In the genomic region with DNA sequence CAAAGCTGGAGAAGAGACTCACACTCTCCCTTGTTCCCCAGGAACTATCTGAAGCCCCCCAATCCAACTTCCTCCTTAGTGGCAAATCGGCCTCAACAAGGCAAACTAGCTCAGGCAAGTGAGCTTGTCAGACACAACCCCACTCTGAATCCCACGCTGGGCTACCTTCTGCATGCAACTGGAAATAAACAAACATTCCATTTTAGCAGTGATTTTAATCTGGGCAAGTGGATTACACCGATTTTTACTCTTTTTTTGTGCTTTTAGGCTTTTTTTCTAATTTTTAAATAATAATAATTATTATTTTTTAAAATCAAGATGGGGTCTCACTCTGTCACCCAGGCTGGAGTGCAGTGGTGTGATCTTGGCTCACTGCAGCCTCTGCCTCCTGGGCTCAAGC, we compare ENCODE assay signal across 20 cellular contexts. TPM values are rescaled to one million over a fixed set of nuclear protein-coding genes. Genes with fewer than 3 reads are reported as not detected.
DNase-seq lines count a peak whose midpoint lies in the region; ATAC-seq and TF ChIP-seq lines count a peak whose summit lies in the region.
"Had no signal": no experiment of that assay in that cellular context is flagged by ENCODE, and none has a peak within 500 bp of the region (broad histone marks: within the 10 kb centered on the region; RNA-seq: fewer than 3 reads in every experiment).

No MANE protein-coding gene starts in this region.

- ATAC-seq in RWPE2 (ENCODE audit: low read depth): no peak
- ATAC-seq in WTC11: no peak
- no peak for ATAC-seq in left lobe of liver
- no peak for ATAC-seq in GM18502 (IDR thresholded peaks at IDR 0.05; ENCODE audit: poor library complexity, unreplicated experiment)
- ATAC-seq: CD8-positive, alpha-beta T cell had no signal

- POLR2A ChIA-PET in WTC11 (lab: Charles Lee): no interaction called here

- H3K4me1 Mint-ChIP-seq in WTC11: peaks cover 4% of the 10 kb centered on the region; the same call in 1 of the 2 replicates
- H3K4me1 Mint-ChIP-seq: B cell; CD4-positive, CD25-positive, alpha-beta regulatory T cell had no signal

- H3K4me3 Mint-ChIP-seq in WTC11: no peak overlapping the region
- H3K4me3 Mint-ChIP-seq: B cell; CD4-positive, CD25-positive, alpha-beta regulatory T cell; CD8-positive, alpha-beta T cell had no signal

- no peak overlapping the region for H3K27ac Mint-ChIP-seq in WTC11
- H3K27ac Mint-ChIP-seq: B cell; CD4-positive, CD25-positive, alpha-beta regulatory T cell; CD8-positive, alpha-beta T cell had no signal

- H3K27me3 ChIP-seq in RWPE2 (ENCODE audit: insufficient read depth, poor library complexity, severe bottlenecking): no peaks in the 10 kb centered on the region
- H3K27me3 ChIP-seq: BLaER1 had no signal

- H3K27ac ChIP-seq in RWPE2 (ENCODE audit: poor library complexity, severe bottlenecking): no peak overlapping the region
- H3K27ac ChIP-seq: BLaER1, C4-2B, GM23248 had no signal

- H3K27me3 Mint-ChIP-seq in WTC11 (ENCODE audit: low read depth): peaks cover 11% of the 10 kb centered on the region

- peaks cover 26% of the 10 kb centered on the region for H3K9me3 Mint-ChIP-seq in WTC11

- H3K4me1 ChIP-seq in RWPE2 (ENCODE audit: insufficient read depth, poor library complexity, severe bottlenecking): peaks cover 6% of the 10 kb centered on the region
- H3K4me1 ChIP-seq: BLaER1, Caco-2 had no signal

- DNase-seq in RWPE2 (ENCODE audit: low spot score) (peak; percentile 35), WTC11 (ENCODE audit: low spot score) (no peak), left lobe of liver (ENCODE audit: low spot score) (peak; percentile 10), OCI-M2 (lab: John Stamatoyannopoulos, UW; ENCODE audit: unreplicated experiment) (no peak), NCI-H1694 (lab: John Stamatoyannopoulos, UW) (no peak)
- DNase-seq: Caco-2; CD4-positive, CD25-positive, alpha-beta regulatory T cell; DMS153; DND-41; GM23248; H7; HCEC 1CT had no signal

- CTCF ChIA-PET in WTC11 (lab: Charles Lee): interaction anchor here (0.6 to 5.6 kb wide), 4 partner anchors 20 to 451 kb away, joined by 3 to 37 read pairs (median 3); no protein-coding TSS in a partner anchor

- H3K4me3 ChIP-seq in RWPE2 (ENCODE audit: severe bottlenecking): no peak overlapping the region
- H3K4me3 ChIP-seq: BLaER1, GM23248 had no signal

- H3K36me3 Mint-ChIP-seq in WTC11: peaks cover 19% of the 10 kb centered on the region

- peaks cover 11% of the 10 kb centered on the region for H3K9me3 ChIP-seq in RWPE2 (ENCODE audit: severe bottlenecking)

- no peak for TF ChIP-seq CTCF in RWPE2 (IDR thresholded peaks at IDR 0.05; ENCODE audit: poor library complexity, severe bottlenecking)
- TF ChIP-seq CTCF in WTC11 (IDR thresholded peaks at IDR 0.05): no peak

- H3K36me3 ChIP-seq in RWPE2 (ENCODE audit: low read depth): no peaks in the 10 kb centered on the region
- H3K36me3 ChIP-seq: BLaER1 had no signal

TF ChIP-seq in WTC11, 78 proteins besides CTCF, POLR2A, EP300 and RAD21:
- TF ChIP-seq NFATC4 (CRISPR knock-in tag; IDR thresholded peaks at IDR 0.05): no peak
- 0 out of 2 replicates have a peak, but pooled peaks have one; percentile 27 for TF ChIP-seq HMGA2 (CRISPR knock-in tag; IDR thresholded peaks at IDR 0.05)
TF ChIP-seq in WTC11: peak in this region for 1.

RNA-seq across cellular contexts. Expression of a gene that starts 2.9 kb away (rescaled TPM):
- not detected in 3 replicates for total RNA-seq in WTC11 (2021)
- 0.13 TPM for total RNA-seq in left lobe of liver
- total RNA-seq: A172; A673; CD4-positive, CD25-positive, alpha-beta regulatory T cell; CD8-positive, alpha-beta T cell; H1; H7 had no signal

Comparison
In these comparisons a context has a peak if more than half of its experiments do, and no peak if none do; other contexts are left out.
1. DNase-seq: peak in RWPE2 (single experiment) and left lobe of liver (single experiment); none in WTC11 (single experiment), OCI-M2 (single experiment) and NCI-H1694 (single experiment).